1 cellular context compared by ENCODE assay signal in genomic region chr15:65027593-65027992, GRCh38.
TF ChIP-seq lines count a peak whose summit lies in the region.

No MANE protein-coding gene starts in this region.

TF ChIP-seq in IMR-90, 13 proteins besides CTCF, POLR2A, EP300 and RAD21:
- TF ChIP-seq RFX5 (IDR thresholded peaks at IDR 0.05; ENCODE audit: low read depth, low read length) (no peak), MAFK (IDR thresholded peaks at IDR 0.05; ENCODE audit: low read depth, low read length) (no peak), CEBPB (IDR thresholded peaks at IDR 0.05; ENCODE audit: low read depth, low read length) (no peak), FOS (IDR thresholded peaks at IDR 0.05; ENCODE audit: low read depth, low read length) (no peak), RCOR1 (IDR thresholded peaks at IDR 0.05; ENCODE audit: insufficient replicate concordance, low read length) (no peak), SMC3 (IDR thresholded peaks at IDR 0.05; ENCODE audit: low read depth, low read length) (no peak), ELK1 (IDR thresholded peaks at IDR 0.05; ENCODE audit: borderline replicate concordance, low read depth, low read length) (no peak), CHD1 (IDR thresholded peaks at IDR 0.05; ENCODE audit: low read depth, low read length) (no peak), MXI1 (IDR thresholded peaks at IDR 0.05; ENCODE audit: borderline replicate concordance, low read depth, low read length) (no peak)
TF ChIP-seq in IMR-90: peak in this region for 0.
